ENCODE assay signal across 1 cellular context in genomic region chr10:101838416-101838970, GRCh38.
TF ChIP-seq lines count a peak whose summit lies in the region.

No MANE protein-coding gene starts in this region.

TF ChIP-seq in WTC11, 78 proteins besides CTCF, POLR2A, EP300 and RAD21 (continued from another document):
- TF ChIP-seq, protein P1, sequence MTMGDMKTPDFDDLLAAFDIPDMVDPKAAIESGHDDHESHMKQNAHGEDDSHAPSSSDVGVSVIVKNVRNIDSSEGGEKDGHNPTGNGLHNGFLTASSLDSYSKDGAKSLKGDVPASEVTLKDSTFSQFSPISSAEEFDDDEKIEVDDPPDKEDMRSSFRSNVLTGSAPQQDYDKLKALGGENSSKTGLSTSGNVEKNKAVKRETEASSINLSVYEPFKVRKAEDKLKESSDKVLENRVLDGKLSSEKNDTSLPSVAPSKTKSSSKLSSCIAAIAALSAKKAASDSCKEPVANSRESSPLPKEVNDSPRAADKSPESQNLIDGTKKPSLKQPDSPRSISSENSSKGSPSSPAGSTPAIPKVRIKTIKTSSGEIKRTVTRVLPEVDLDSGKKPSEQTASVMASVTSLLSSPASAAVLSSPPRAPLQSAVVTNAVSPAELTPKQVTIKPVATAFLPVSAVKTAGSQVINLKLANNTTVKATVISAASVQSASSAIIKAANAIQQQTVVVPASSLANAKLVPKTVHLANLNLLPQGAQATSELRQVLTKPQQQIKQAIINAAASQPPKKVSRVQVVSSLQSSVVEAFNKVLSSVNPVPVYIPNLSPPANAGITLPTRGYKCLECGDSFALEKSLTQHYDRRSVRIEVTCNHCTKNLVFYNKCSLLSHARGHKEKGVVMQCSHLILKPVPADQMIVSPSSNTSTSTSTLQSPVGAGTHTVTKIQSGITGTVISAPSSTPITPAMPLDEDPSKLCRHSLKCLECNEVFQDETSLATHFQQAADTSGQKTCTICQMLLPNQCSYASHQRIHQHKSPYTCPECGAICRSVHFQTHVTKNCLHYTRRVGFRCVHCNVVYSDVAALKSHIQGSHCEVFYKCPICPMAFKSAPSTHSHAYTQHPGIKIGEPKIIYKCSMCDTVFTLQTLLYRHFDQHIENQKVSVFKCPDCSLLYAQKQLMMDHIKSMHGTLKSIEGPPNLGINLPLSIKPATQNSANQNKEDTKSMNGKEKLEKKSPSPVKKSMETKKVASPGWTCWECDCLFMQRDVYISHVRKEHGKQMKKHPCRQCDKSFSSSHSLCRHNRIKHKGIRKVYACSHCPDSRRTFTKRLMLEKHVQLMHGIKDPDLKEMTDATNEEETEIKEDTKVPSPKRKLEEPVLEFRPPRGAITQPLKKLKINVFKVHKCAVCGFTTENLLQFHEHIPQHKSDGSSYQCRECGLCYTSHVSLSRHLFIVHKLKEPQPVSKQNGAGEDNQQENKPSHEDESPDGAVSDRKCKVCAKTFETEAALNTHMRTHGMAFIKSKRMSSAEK (CRISPR knock-in tag; IDR thresholded peaks at IDR 0.05; ENCODE audit: borderline replicate concordance) = no peak
- TF ChIP-seq USF1 (CRISPR knock-in tag; IDR thresholded peaks at IDR 0.05) (no peak), AFF4 (CRISPR knock-in tag; IDR thresholded peaks at IDR 0.05; ENCODE audit: borderline replicate concordance) (no peak), JUN (CRISPR knock-in tag; IDR thresholded peaks at IDR 0.05) (no peak), ATF3 (CRISPR knock-in tag; conservative IDR thresholded peaks at IDR 0.05) (no peak)
- TF ChIP-seq, protein P2, sequence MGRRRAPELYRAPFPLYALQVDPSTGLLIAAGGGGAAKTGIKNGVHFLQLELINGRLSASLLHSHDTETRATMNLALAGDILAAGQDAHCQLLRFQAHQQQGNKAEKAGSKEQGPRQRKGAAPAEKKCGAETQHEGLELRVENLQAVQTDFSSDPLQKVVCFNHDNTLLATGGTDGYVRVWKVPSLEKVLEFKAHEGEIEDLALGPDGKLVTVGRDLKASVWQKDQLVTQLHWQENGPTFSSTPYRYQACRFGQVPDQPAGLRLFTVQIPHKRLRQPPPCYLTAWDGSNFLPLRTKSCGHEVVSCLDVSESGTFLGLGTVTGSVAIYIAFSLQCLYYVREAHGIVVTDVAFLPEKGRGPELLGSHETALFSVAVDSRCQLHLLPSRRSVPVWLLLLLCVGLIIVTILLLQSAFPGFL (CRISPR knock-in tag; IDR thresholded peaks at IDR 0.05; ENCODE audit: borderline replicate concordance) = no peak
- TF ChIP-seq, protein P3, sequence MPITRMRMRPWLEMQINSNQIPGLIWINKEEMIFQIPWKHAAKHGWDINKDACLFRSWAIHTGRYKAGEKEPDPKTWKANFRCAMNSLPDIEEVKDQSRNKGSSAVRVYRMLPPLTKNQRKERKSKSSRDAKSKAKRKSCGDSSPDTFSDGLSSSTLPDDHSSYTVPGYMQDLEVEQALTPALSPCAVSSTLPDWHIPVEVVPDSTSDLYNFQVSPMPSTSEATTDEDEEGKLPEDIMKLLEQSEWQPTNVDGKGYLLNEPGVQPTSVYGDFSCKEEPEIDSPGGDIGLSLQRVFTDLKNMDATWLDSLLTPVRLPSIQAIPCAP (CRISPR knock-in tag; IDR thresholded peaks at IDR 0.05) = no peak
